In the genomic region with DNA sequence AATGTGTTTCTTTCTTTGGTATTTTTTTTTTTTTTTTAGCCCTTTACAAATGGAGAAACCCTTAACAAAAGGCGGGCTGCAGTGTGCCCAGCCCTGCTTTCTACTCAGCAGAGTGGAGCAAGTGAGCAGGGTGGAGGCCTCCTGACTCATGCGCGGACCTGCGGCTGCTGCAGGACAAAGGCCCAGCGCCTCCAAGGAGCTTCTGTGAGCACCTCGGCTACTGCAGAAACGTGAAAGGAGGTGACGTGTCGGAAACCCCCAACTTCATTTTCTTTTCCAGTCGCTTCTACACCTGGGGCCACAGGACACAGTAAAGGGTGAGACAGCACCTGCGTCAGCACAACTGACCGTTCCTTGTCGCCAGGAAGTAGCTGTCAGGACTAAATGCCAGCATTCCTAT, we compare ENCODE assay signal across 1 cellular context.
TF ChIP-seq lines count a peak whose summit lies in the region.

No MANE protein-coding gene starts in this region.

TF ChIP-seq in WTC11, 78 proteins besides CTCF, POLR2A, EP300 and RAD21 (continued from another document):
- TF ChIP-seq, protein P1, sequence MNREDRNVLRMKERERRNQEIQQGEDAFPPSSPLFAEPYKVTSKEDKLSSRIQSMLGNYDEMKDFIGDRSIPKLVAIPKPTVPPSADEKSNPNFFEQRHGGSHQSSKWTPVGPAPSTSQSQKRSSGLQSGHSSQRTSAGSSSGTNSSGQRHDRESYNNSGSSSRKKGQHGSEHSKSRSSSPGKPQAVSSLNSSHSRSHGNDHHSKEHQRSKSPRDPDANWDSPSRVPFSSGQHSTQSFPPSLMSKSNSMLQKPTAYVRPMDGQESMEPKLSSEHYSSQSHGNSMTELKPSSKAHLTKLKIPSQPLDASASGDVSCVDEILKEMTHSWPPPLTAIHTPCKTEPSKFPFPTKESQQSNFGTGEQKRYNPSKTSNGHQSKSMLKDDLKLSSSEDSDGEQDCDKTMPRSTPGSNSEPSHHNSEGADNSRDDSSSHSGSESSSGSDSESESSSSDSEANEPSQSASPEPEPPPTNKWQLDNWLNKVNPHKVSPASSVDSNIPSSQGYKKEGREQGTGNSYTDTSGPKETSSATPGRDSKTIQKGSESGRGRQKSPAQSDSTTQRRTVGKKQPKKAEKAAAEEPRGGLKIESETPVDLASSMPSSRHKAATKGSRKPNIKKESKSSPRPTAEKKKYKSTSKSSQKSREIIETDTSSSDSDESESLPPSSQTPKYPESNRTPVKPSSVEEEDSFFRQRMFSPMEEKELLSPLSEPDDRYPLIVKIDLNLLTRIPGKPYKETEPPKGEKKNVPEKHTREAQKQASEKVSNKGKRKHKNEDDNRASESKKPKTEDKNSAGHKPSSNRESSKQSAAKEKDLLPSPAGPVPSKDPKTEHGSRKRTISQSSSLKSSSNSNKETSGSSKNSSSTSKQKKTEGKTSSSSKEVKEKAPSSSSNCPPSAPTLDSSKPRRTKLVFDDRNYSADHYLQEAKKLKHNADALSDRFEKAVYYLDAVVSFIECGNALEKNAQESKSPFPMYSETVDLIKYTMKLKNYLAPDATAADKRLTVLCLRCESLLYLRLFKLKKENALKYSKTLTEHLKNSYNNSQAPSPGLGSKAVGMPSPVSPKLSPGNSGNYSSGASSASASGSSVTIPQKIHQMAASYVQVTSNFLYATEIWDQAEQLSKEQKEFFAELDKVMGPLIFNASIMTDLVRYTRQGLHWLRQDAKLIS (CRISPR knock-in tag; IDR thresholded peaks at IDR 0.05; ENCODE audit: borderline replicate concordance), result no peak
- TF ChIP-seq, protein P2, sequence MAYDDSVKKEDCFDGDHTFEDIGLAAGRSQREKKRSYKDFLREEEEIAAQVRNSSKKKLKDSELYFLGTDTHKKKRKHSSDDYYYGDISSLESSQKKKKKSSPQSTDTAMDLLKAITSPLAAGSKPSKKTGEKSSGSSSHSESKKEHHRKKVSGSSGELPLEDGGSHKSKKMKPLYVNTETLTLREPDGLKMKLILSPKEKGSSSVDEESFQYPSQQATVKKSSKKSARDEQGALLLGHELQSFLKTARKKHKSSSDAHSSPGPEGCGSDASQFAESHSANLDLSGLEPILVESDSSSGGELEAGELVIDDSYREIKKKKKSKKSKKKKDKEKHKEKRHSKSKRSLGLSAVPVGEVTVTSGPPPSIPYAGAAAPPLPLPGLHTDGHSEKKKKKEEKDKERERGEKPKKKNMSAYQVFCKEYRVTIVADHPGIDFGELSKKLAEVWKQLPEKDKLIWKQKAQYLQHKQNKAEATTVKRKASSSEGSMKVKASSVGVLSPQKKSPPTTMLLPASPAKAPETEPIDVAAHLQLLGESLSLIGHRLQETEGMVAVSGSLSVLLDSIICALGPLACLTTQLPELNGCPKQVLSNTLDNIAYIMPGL (CRISPR knock-in tag; IDR thresholded peaks at IDR 0.05), result no peak
- TF ChIP-seq MXD4 (CRISPR knock-in tag; IDR thresholded peaks at IDR 0.05; ENCODE audit: borderline replicate concordance), result no peak
- TF ChIP-seq, protein P3, sequence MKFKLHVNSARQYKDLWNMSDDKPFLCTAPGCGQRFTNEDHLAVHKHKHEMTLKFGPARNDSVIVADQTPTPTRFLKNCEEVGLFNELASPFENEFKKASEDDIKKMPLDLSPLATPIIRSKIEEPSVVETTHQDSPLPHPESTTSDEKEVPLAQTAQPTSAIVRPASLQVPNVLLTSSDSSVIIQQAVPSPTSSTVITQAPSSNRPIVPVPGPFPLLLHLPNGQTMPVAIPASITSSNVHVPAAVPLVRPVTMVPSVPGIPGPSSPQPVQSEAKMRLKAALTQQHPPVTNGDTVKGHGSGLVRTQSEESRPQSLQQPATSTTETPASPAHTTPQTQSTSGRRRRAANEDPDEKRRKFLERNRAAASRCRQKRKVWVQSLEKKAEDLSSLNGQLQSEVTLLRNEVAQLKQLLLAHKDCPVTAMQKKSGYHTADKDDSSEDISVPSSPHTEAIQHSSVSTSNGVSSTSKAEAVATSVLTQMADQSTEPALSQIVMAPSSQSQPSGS (CRISPR knock-in tag; IDR thresholded peaks at IDR 0.05; ENCODE audit: borderline replicate concordance, low read depth), result no peak
- TF ChIP-seq ZNF396 (CRISPR knock-in tag; IDR thresholded peaks at IDR 0.05; ENCODE audit: borderline replicate concordance), result no peak
- no peak for TF ChIP-seq ZNF219 (CRISPR knock-in tag; IDR thresholded peaks at IDR 0.05; ENCODE audit: borderline replicate concordance)
- no peak for TF ChIP-seq TP53 (CRISPR knock-in tag; IDR thresholded peaks at IDR 0.05)
- TF ChIP-seq, protein P4, sequence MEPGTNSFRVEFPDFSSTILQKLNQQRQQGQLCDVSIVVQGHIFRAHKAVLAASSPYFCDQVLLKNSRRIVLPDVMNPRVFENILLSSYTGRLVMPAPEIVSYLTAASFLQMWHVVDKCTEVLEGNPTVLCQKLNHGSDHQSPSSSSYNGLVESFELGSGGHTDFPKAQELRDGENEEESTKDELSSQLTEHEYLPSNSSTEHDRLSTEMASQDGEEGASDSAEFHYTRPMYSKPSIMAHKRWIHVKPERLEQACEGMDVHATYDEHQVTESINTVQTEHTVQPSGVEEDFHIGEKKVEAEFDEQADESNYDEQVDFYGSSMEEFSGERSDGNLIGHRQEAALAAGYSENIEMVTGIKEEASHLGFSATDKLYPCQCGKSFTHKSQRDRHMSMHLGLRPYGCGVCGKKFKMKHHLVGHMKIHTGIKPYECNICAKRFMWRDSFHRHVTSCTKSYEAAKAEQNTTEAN (CRISPR knock-in tag; IDR thresholded peaks at IDR 0.05), result no peak
